Comparison of ENCODE assay signal across 15 cellular contexts in genomic region chr7:129855935-129856717, GRCh38.
DNase-seq lines count a peak whose midpoint lies in the region; ATAC-seq and TF ChIP-seq lines count a peak whose summit lies in the region.
"Had no signal": no experiment of that assay in that cellular context is flagged by ENCODE, and none has a peak within 500 bp of the region (broad histone marks: within the 10 kb centered on the region; RNA-seq: fewer than 3 reads in every experiment).

No MANE protein-coding gene starts in this region.

- H4K20me1 ChIP-seq in IMR-90 (ENCODE audit: insufficient read depth, low read length): peaks cover 10% of the 10 kb centered on the region; the same call in 1 of the 2 replicates

- H3K9me3 ChIP-seq in AG04450 (ENCODE audit: control insufficient read depth, insufficient read depth, low read length) (no peaks in the 10 kb centered on the region), IMR-90 (ENCODE audit: control insufficient read depth, insufficient read depth, low read length) (no peaks in the 10 kb centered on the region), body of pancreas (no peaks in the 10 kb centered on the region), mucosa of descending colon (no peaks in the 10 kb centered on the region), upper lobe of right lung (no peaks in the 10 kb centered on the region)

- TF ChIP-seq POLR2A in IMR-90 (IDR thresholded peaks at IDR 0.05; ENCODE audit: low read depth, low read length): no peak
- no peak for TF ChIP-seq POLR2A in body of pancreas (IDR thresholded peaks at IDR 0.05)

- H3K4me2 ChIP-seq in IMR-90 (ENCODE audit: low read depth, low read length): peak overlapping the region; percentile 15; the same call in 1 of the 2 replicates

- peaks cover 12% of the 10 kb centered on the region for H3K36me3 ChIP-seq in IMR-90 (ENCODE audit: control insufficient read depth, insufficient read depth, low read length)
- no peaks in the 10 kb centered on the region for H3K36me3 ChIP-seq in body of pancreas (replicated peaks in 1 of 2; ENCODE audit: insufficient read depth in 1 of 2, low read depth in 2 of 2)
- H3K36me3 ChIP-seq in mucosa of descending colon (ENCODE audit: low read depth): no peaks in the 10 kb centered on the region
- H3K36me3 ChIP-seq in upper lobe of right lung: no peaks in the 10 kb centered on the region

- intact Hi-C loops in IMR-90 (cut with micrococcal nuclease): loop anchor here (5.0 kb wide), 1 partner anchor 96 kb away; the partner anchor contains the start of gene UBE2H
- intact Hi-C loops in body of pancreas (cut with DNase I): no loop called here
- intact Hi-C loops in mucosa of descending colon (cut with DNase I, micrococcal nuclease): no loop called here
- intact Hi-C loops in upper lobe of right lung (cut with DNase I): no loop called here

- BruUV-seq in IMR-90 (replicated peaks; lab: Mats Ljungman, UMichigan): no TSS peak

- peak overlapping the region; percentile 92 for H4K5ac ChIP-seq in IMR-90 (ENCODE audit: low read depth, low read length)

- peaks cover 20 to 60% of the 10 kb centered on the region in 2 experiments for H3K79me1 ChIP-seq in IMR-90 (ENCODE audit: low read depth in 1 of 2, low read length in 2 of 2)

- H3K4me3 ChIP-seq in AG04450 (ENCODE audit: low read depth, low read length): no peak overlapping the region
- no peak overlapping the region for H3K4me3 ChIP-seq in IMR-90 (ENCODE audit: insufficient read depth, low read depth, low read length)
- no peak overlapping the region for H3K4me3 ChIP-seq in body of pancreas
- no peak overlapping the region for H3K4me3 ChIP-seq in mucosa of descending colon
- no peak overlapping the region for H3K4me3 ChIP-seq in upper lobe of right lung

- TF ChIP-seq CTCF in AG04450 (IDR thresholded peaks at IDR 0.05; ENCODE audit: low read depth, low read length): no peak
- no peak for TF ChIP-seq CTCF in IMR-90 (conservative IDR thresholded peaks at IDR 0.05; ENCODE audit: low read depth, low read length)
- no peak for TF ChIP-seq CTCF in body of pancreas (IDR thresholded peaks at IDR 0.05)
- TF ChIP-seq CTCF in mucosa of descending colon (IDR thresholded peaks at IDR 0.05): no peak
- TF ChIP-seq CTCF in upper lobe of right lung (IDR thresholded peaks at IDR 0.05): no peak

- in situ Hi-C loops in IMR-90 (cut with MboI; ENCODE audit: low sequenced_read_pairs): no loop called here

- H2AK9ac ChIP-seq in IMR-90 (replicated peaks; ENCODE audit: low read depth, low read length, poor library complexity): no peak overlapping the region

- no peak for TF ChIP-seq RAD21 in IMR-90 (IDR thresholded peaks at IDR 0.05; ENCODE audit: low read length)

- peak overlapping the region; percentile 54 for H3K14ac ChIP-seq in IMR-90 (replicated peaks; ENCODE audit: low read depth, low read length)

- no peak overlapping the region for H2AFZ ChIP-seq in IMR-90 (replicated peaks; ENCODE audit: low read length, poor library complexity)

- peak overlapping the region; percentile 88 for H2BK20ac ChIP-seq in IMR-90 (ENCODE audit: low read depth, low read length)

- dilution Hi-C loops in IMR-90 (cut with HindIII; ENCODE audit: low sequenced_read_pairs, unreplicated experiment): no loop called here

- peak overlapping the region; percentile 93 for H3K18ac ChIP-seq in IMR-90 (ENCODE audit: low read depth, low read length)

- peak overlapping the region; percentile 52 to 68; a peak in 3 of 4 replicates for H4K8ac ChIP-seq in IMR-90 (ENCODE audit: low read depth in 2 of 2, low read length in 2 of 2)

- H3K9ac ChIP-seq in IMR-90 (ENCODE audit: low read depth, low read length): no peak overlapping the region

- H3K56ac ChIP-seq in IMR-90 (ENCODE audit: extremely low read depth, insufficient read depth, low read length): peak overlapping the region; percentile 23; the same call in 1 of the 2 replicates

- POLR2A ChIA-PET in AG04450 (lab: Yijun Ruan, JAX) (interaction anchor here (0.5 to 1.6 kb wide), 7 partner anchors 9 to 155 kb away, joined by 3 to 10 read pairs (median 4); no protein-coding TSS in a partner anchor), IMR-90 (lab: Charles Lee; ENCODE audit: unreplicated experiment) (no interaction called here)

- H2BK15ac ChIP-seq in IMR-90 (ENCODE audit: low read depth, low read length): peak overlapping the region; percentile 97

- DNase-seq in AG04450 (ENCODE audit: low read depth, low spot score) (no peak), IMR-90 (no peak), body of pancreas (no peak), mucosa of descending colon (no peak), OCI-M1 (lab: John Stamatoyannopoulos, UW) (no peak), upper lobe of right lung (no peak)
- DNase-seq: activated CD4-positive, alpha-beta T cell treated with anti-CD3 and anti-CD28 coated beads for 36 hours; CD4-positive, CD25-positive, alpha-beta regulatory T cell; NCI-H1436; NCI-H69; posterior cingulate gyrus had no signal

- H2BK5ac ChIP-seq in IMR-90 (ENCODE audit: low read depth, low read length, poor library complexity, severe bottlenecking): peak overlapping the region; percentile 99

- CTCF ChIA-PET in AG04450 (lab: Charles Lee) (interaction anchor here (0.6 kb wide), 2 partner anchors 32 to 86 kb away, joined by 3 to 5 read pairs; no protein-coding TSS in a partner anchor), IMR-90 (lab: Yijun Ruan, JAX) (interaction anchor here (1.5 kb wide), 1 partner anchor 31 kb away, joined by 3 read pairs; no protein-coding TSS in a partner anchor)

- peak overlapping the region; percentile 85 for H2BK120ac ChIP-seq in IMR-90 (ENCODE audit: low read depth, low read length)

- 88% methylated on average over 1 of the region's 5 CpGs; no CpG with 5 or more reads in 1 of the 2 experiments for WGBS in IMR-90 (ENCODE audit: extremely low coverage in 2 of 2, insufficient read length in 1 of 2), 2 experiments
- WGBS in body of pancreas, 2 donors: 66 to 78% methylated on average over 5 of the region's 5 CpGs

- peak overlapping the region; percentile 85 for H3K23ac ChIP-seq in IMR-90 (ENCODE audit: low read depth, low read length)

- peak overlapping the region; percentile 92 for H3K4ac ChIP-seq in IMR-90 (ENCODE audit: low read depth, low read length)

- H2AK5ac ChIP-seq in IMR-90 (ENCODE audit: low read depth, low read length): peak overlapping the region; percentile 96

- H3K4me1 ChIP-seq in IMR-90 (ENCODE audit: control insufficient read depth, insufficient read depth, low read length): peaks cover 18% of the 10 kb centered on the region
- H3K4me1 ChIP-seq in body of pancreas: peaks cover 93% of the 10 kb centered on the region
- H3K4me1 ChIP-seq in mucosa of descending colon (ENCODE audit: low read depth): no peaks in the 10 kb centered on the region
- H3K4me1 ChIP-seq in upper lobe of right lung: peaks cover 46% of the 10 kb centered on the region

- ATAC-seq in IMR-90 (ENCODE audit: low read depth) (no peak), body of pancreas (no peak), mucosa of descending colon (peak; percentile 86), HG03378 (IDR thresholded peaks at IDR 0.05; ENCODE audit: unreplicated experiment) (no peak), upper lobe of right lung (no peak), GM18907 (IDR thresholded peaks at IDR 0.05; ENCODE audit: unreplicated experiment) (no peak)
- ATAC-seq: activated CD4-positive, alpha-beta T cell treated with anti-CD3 and anti-CD28 coated beads for 36 hours; activated naive CD4-positive, alpha-beta T cell treated with anti-CD3 and anti-CD28 coated beads, Interleukin-2, amount 50 U/mL, for 72 hours; Right ventricle myocardium inferior had no signal

- H3K27me3 ChIP-seq in AG04450 (ENCODE audit: control insufficient read depth, insufficient read depth, low read length) (no peaks in the 10 kb centered on the region), IMR-90 (ENCODE audit: control insufficient read depth, insufficient read depth, low read length) (no peaks in the 10 kb centered on the region), body of pancreas (no peaks in the 10 kb centered on the region), upper lobe of right lung (no peaks in the 10 kb centered on the region)

- H3K27ac ChIP-seq in AG04450 (ENCODE audit: low read depth, low read length): peak overlapping the region; percentile 75
- H3K27ac ChIP-seq in IMR-90 (ENCODE audit: insufficient read depth, low read length): peak overlapping the region; percentile 97; the same call in 1 of the 2 replicates
- peak overlapping the region in 3 of 4 donors; percentile 18 to 85 (median 18) for H3K27ac ChIP-seq in body of pancreas
- no peak overlapping the region for H3K27ac ChIP-seq in upper lobe of right lung

- H4K91ac ChIP-seq in IMR-90 (ENCODE audit: insufficient read depth, low read depth, low read length): peak overlapping the region; percentile 90

- H3K9me1 ChIP-seq in IMR-90 (ENCODE audit: insufficient read depth, low read length): peaks cover 15% of the 10 kb centered on the region

TF ChIP-seq in IMR-90, 13 proteins besides CTCF, POLR2A, EP300 and RAD21 (continues in another document):
- TF ChIP-seq MAZ (IDR thresholded peaks at IDR 0.05; ENCODE audit: borderline replicate concordance, low read depth, low read length) (no peak), CHD1 (IDR thresholded peaks at IDR 0.05; ENCODE audit: low read depth, low read length) (no peak), MAFK (IDR thresholded peaks at IDR 0.05; ENCODE audit: low read depth, low read length) (no peak), RFX5 (IDR thresholded peaks at IDR 0.05; ENCODE audit: low read depth, low read length) (no peak), BHLHE40 (IDR thresholded peaks at IDR 0.05; ENCODE audit: low read depth, low read length) (no peak), RCOR1 (IDR thresholded peaks at IDR 0.05; ENCODE audit: insufficient replicate concordance, low read length) (no peak), ELK1 (IDR thresholded peaks at IDR 0.05; ENCODE audit: borderline replicate concordance, low read depth, low read length) (no peak), NFE2L2 (IDR thresholded peaks at IDR 0.05; ENCODE audit: low read depth, low read length) (no peak), USF2 (IDR thresholded peaks at IDR 0.05; ENCODE audit: low read depth, low read length) (no peak)
